In genomic region chr1:224377676-224378006, GRCh38 we compare ENCODE assay signal across 8 cellular contexts. TPM values are rescaled to one million over a fixed set of nuclear protein-coding genes. Genes with fewer than 3 reads are reported as not detected.
DNase-seq lines count a peak whose midpoint lies in the region; ATAC-seq and TF ChIP-seq lines count a peak whose summit lies in the region.

No MANE protein-coding gene starts in this region.

- 48 to 60% methylated on average over 2 of the region's 2 CpGs for WGBS in aorta, 2 donors

- no peaks in the 10 kb centered on the region for H3K27me3 Mint-ChIP-seq in type B pancreatic cell

- H3K27ac ChIP-seq in MM.1S (ENCODE audit: low read length) (peak overlapping the region; percentile 45; the same call in 1 of the 2 replicates), aorta (ENCODE audit: low read depth in 1 of 2, low read length in 2 of 2) (no peak overlapping the region)

- peaks cover 38% of the 10 kb centered on the region for H3F3A ChIP-seq in MM.1S (ENCODE audit: insufficient read depth, low read length)

- H3K79me2 ChIP-seq in MM.1S (ENCODE audit: low read length) = peaks cover 7% of the 10 kb centered on the region; the same call in 1 of the 2 replicates

- H3K9ac ChIP-seq in MM.1S (ENCODE audit: low read length) = no peak overlapping the region

- H3K4me2 ChIP-seq in MM.1S (ENCODE audit: low read depth, low read length) = peak overlapping the region; percentile 19; the same call in 1 of the 2 replicates

- intact Hi-C loops in aorta (cut with DNase I) = no loop called here

- H3K9me3 ChIP-seq in MM.1S (replicated peaks; ENCODE audit: insufficient read depth, low read length) = no peaks in the 10 kb centered on the region
- no peaks in the 10 kb centered on the region for H3K9me3 ChIP-seq in aorta (ENCODE audit: control insufficient read depth, low read length)

- peak overlapping the region; percentile 61 for H3K27ac Mint-ChIP-seq in type B pancreatic cell

- no peaks in the 10 kb centered on the region for H3K9me2 ChIP-seq in MM.1S (replicated peaks; ENCODE audit: insufficient read depth, low read length)

- H3K4me1 ChIP-seq in MM.1S (ENCODE audit: low read length) (peaks cover 38% of the 10 kb centered on the region), aorta (ENCODE audit: control insufficient read depth in 1 of 2, insufficient read depth in 2 of 2, low read length in 2 of 2) (peaks cover 0 to 4% of the 10 kb centered on the region in 2 donors)

- H3K36me3 Mint-ChIP-seq in type B pancreatic cell = peaks cover 32% of the 10 kb centered on the region

- H3K4me3 Mint-ChIP-seq in type B pancreatic cell = no peak overlapping the region

- no peaks in the 10 kb centered on the region for H3K36me3 ChIP-seq in MM.1S (replicated peaks; ENCODE audit: insufficient read depth, low read length)
- H3K36me3 ChIP-seq in aorta (ENCODE audit: control insufficient read depth in 1 of 2, insufficient read depth in 2 of 2, low read length in 1 of 2) = peaks cover 0 to 2% of the 10 kb centered on the region in 2 donors

- H3K27me3 ChIP-seq in MM.1S (replicated peaks; ENCODE audit: insufficient read depth, low read length) (no peaks in the 10 kb centered on the region), aorta (ENCODE audit: control insufficient read depth in 1 of 2, insufficient read depth in 2 of 2, low read length in 1 of 2) (no peaks in the 10 kb centered on the region)

- ATAC-seq in GM21723 (IDR thresholded peaks at IDR 0.05; ENCODE audit: unreplicated experiment) = peak; percentile 68
- ATAC-seq in aorta (ENCODE audit: low FRiP score) = no peak

- no peak overlapping the region for H2AFZ ChIP-seq in MM.1S (ENCODE audit: low read length)

- TF ChIP-seq CTCF in GM12865 (IDR thresholded peaks at IDR 0.05; ENCODE audit: insufficient read depth, low read depth, low read length, missing control alignments) (no peak), MM.1S (IDR thresholded peaks at IDR 0.05; ENCODE audit: low read length) (no peak), type B pancreatic cell (conservative IDR thresholded peaks at IDR 0.05) (no peak)

- peak; percentile 77 for DNase-seq in GM12865 (ENCODE audit: low read depth)
- peak; percentile 86 for DNase-seq in MM.1S
- DNase-seq in dermis blood vessel endothelial cell = peak; percentile 12
- no peak for DNase-seq in type B pancreatic cell (ENCODE audit: extremely low spot score, unreplicated experiment)
- DNase-seq in NCI-H1930 (lab: John Stamatoyannopoulos, UW) = no peak
- DNase-seq in aorta = no peak
- no peak for DNase-seq in activated effector memory CD4-positive, alpha-beta T cell treated with anti-CD3 and anti-CD28 coated beads, Interleukin-2, amount 50 U/mL, for 16 hours

- no peaks in the 10 kb centered on the region for H4K20me1 ChIP-seq in MM.1S (ENCODE audit: insufficient read depth, low read length)

- H3K4me3 ChIP-seq in GM12865 (ENCODE audit: low read depth, low read length) (no peak overlapping the region), MM.1S (ENCODE audit: low read length) (no peak overlapping the region), aorta (ENCODE audit: low read length in 2 of 2) (no peak overlapping the region)

- H3K4me1 Mint-ChIP-seq in type B pancreatic cell (ENCODE audit: unreplicated experiment) = peaks cover 14% of the 10 kb centered on the region

- no peaks in the 10 kb centered on the region for H3K9me3 Mint-ChIP-seq in type B pancreatic cell

RNA-seq across cellular contexts. Expression of gene CNIH4, which starts 21.0 kb away (rescaled TPM):
- 80.3 and 82.5 TPM in 2 replicates for total RNA-seq in dermis blood vessel endothelial cell
- 53.8 and 59.3 TPM in 2 replicates for total RNA-seq in type B pancreatic cell (ENCODE audit: low replicate concordance)
- 10 to 100 TPM; 45.3 to 45.6 TPM for total RNA-seq in aorta
- polyA plus RNA-seq in aorta = 10 to 100 TPM; 44.0 to 49.1 TPM

RNA-seq across cellular contexts. Expression of gene NVL, which starts 47.7 kb away (rescaled TPM):
- total RNA-seq in dermis blood vessel endothelial cell = 31.0 and 38.2 TPM in 2 replicates
- total RNA-seq in type B pancreatic cell (ENCODE audit: low replicate concordance) = 30.2 and 46.7 TPM in 2 replicates
- total RNA-seq in aorta = 10 to 100 TPM; 19.8 to 27.9 TPM
- 10 to 100 TPM; 15.7 to 28.5 TPM for polyA plus RNA-seq in aorta

RNA-seq across cellular contexts. Expression of gene WDR26, which starts 57.0 kb away (rescaled TPM):
- total RNA-seq in dermis blood vessel endothelial cell (70.3 and 140 TPM in 2 replicates), type B pancreatic cell (ENCODE audit: low replicate concordance) (75.1 and 86.4 TPM in 2 replicates), aorta (10 to 100 TPM; 80.7 to 94.7 TPM)
- polyA plus RNA-seq in aorta = 10 to 100 TPM; 20.2 to 34.2 TPM

Comparison
In these comparisons a context has a peak if more than half of its experiments do, and no peak if none do; other contexts are left out.
1. DNase-seq: peak in GM12865 (single experiment), MM.1S (single experiment) and dermis blood vessel endothelial cell (single experiment); none in type B pancreatic cell (single experiment), NCI-H1930 (0 of 2), aorta (0 of 2) and activated effector memory CD4-positive, alpha-beta T cell treated with anti-CD3 and anti-CD28 coated beads, Interleukin-2, amount 50 U/mL, for 16 hours (single experiment).